2 cellular contexts compared by ENCODE assay signal in the genomic region with DNA sequence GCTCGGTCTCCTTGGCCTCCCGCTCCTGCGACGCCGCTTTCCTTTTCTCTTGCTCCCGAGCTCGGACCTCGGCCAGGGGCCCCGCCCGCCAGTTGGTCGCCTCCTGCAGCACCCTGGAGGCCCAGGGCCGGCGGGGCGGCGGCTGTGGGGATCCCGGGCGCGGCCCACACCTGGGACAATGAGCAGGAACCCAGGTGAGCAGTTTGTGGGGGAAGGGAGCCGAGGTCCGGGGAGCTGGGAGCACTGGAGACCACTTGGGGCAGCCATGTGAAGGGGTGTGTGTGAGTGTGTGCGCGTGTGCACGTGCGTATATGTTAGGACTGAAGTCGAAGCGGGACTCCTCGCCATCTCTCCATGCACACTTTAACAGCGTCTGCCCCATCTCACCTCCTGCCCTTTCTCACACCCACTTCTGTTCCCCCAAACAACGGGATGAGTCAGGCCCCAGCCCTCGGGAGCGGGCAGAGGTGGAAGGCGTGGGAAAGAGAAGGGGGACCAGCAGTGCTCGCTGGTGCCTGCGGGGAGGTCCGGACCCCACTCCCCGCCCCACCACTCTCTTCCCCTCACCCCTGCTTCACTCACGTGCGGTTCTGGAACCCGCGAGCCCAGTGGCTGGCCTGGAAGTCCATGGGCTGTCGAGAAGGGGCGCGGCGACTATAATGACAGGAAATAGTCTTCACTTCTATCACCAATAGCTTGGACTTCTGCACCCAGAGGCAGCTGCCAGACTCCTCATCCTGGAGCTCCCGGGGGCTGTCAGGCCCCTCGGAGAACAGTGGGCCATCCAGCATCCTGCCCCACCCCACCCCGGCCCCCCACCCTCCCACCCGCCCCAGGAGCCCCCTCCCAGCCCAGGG.
TF ChIP-seq lines count a peak whose summit lies in the region.

No MANE protein-coding gene starts in this region.

TF ChIP-seq in HepG2, 621 proteins besides CTCF, POLR2A, EP300 and RAD21 (continues in another document):
- TF ChIP-seq, protein P1, sequence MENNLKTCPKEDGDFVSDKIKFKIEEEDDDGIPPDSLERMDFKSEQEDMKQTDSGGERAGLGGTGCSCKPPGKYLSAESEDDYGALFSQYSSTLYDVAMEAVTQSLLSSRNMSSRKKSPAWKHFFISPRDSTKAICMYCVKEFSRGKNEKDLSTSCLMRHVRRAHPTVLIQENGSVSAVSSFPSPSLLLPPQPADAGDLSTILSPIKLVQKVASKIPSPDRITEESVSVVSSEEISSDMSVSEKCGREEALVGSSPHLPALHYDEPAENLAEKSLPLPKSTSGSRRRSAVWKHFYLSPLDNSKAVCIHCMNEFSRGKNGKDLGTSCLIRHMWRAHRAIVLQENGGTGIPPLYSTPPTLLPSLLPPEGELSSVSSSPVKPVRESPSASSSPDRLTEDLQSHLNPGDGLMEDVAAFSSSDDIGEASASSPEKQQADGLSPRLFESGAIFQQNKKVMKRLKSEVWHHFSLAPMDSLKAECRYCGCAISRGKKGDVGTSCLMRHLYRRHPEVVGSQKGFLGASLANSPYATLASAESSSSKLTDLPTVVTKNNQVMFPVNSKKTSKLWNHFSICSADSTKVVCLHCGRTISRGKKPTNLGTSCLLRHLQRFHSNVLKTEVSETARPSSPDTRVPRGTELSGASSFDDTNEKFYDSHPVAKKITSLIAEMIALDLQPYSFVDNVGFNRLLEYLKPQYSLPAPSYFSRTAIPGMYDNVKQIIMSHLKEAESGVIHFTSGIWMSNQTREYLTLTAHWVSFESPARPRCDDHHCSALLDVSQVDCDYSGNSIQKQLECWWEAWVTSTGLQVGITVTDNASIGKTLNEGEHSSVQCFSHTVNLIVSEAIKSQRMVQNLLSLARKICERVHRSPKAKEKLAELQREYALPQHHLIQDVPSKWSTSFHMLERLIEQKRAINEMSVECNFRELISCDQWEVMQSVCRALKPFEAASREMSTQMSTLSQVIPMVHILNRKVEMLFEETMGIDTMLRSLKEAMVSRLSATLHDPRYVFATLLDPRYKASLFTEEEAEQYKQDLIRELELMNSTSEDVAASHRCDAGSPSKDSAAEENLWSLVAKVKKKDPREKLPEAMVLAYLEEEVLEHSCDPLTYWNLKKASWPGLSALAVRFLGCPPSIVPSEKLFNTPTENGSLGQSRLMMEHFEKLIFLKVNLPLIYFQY (CRISPR knock-in tag; IDR thresholded peaks at IDR 0.05; ENCODE audit: borderline replicate concordance) = peak; percentile 67
- TF ChIP-seq ZNF709 (CRISPR knock-in tag; IDR thresholded peaks at IDR 0.05) (peak; percentile 89; the same call in 1 of the 2 replicates), JUN (CRISPR knock-in tag; IDR thresholded peaks at IDR 0.05) (0 out of 2 replicates have a peak, but pooled peaks have one; percentile 47), ZNF660 (CRISPR knock-in tag; IDR thresholded peaks at IDR 0.05; ENCODE audit: borderline replicate concordance, low read depth) (0 out of 2 replicates have a peak, but pooled peaks have one; percentile 40), ZNF547 (CRISPR knock-in tag; IDR thresholded peaks at IDR 0.05) (peak; percentile 93; the same call in 1 of the 2 replicates), SALL1 (CRISPR knock-in tag; IDR thresholded peaks at IDR 0.05) (peak; percentile 51), SNAI1 (CRISPR knock-in tag; IDR thresholded peaks at IDR 0.05; ENCODE audit: borderline replicate concordance) (peak; percentile 86), TBX3 (IDR thresholded peaks at IDR 0.05; ENCODE audit: borderline replicate concordance) (no peak), MXI1 (IDR thresholded peaks at IDR 0.05; ENCODE audit: borderline replicate concordance, low read depth, low read length) (0 out of 3 replicates have a peak, but pooled peaks have one; percentile 0), ERF (CRISPR knock-in tag; IDR thresholded peaks at IDR 0.05) (peak; percentile 73; the same call in 1 of the 2 replicates), SALL2 (CRISPR knock-in tag; IDR thresholded peaks at IDR 0.05) (peak; percentile 32; the same call in 1 of the 2 replicates), ZNF782 (CRISPR knock-in tag; IDR thresholded peaks at IDR 0.05; ENCODE audit: borderline replicate concordance) (peak; percentile 50; the same call in 1 of the 2 replicates), ZFP90 (CRISPR knock-in tag; IDR thresholded peaks at IDR 0.05; ENCODE audit: borderline replicate concordance) (peak; percentile 91; the same call in 1 of the 2 replicates), NKX3-1 (CRISPR knock-in tag; IDR thresholded peaks at IDR 0.05) (peak; percentile 80)
- TF ChIP-seq, protein P2, sequence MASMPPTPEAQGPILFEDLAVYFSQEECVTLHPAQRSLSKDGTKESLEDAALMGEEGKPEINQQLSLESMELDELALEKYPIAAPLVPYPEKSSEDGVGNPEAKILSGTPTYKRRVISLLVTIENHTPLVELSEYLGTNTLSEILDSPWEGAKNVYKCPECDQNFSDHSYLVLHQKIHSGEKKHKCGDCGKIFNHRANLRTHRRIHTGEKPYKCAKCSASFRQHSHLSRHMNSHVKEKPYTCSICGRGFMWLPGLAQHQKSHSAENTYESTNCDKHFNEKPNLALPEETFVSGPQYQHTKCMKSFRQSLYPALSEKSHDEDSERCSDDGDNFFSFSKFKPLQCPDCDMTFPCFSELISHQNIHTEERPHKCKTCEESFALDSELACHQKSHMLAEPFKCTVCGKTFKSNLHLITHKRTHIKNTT (CRISPR knock-in tag; IDR thresholded peaks at IDR 0.05) = no peak
- TF ChIP-seq, protein P3, sequence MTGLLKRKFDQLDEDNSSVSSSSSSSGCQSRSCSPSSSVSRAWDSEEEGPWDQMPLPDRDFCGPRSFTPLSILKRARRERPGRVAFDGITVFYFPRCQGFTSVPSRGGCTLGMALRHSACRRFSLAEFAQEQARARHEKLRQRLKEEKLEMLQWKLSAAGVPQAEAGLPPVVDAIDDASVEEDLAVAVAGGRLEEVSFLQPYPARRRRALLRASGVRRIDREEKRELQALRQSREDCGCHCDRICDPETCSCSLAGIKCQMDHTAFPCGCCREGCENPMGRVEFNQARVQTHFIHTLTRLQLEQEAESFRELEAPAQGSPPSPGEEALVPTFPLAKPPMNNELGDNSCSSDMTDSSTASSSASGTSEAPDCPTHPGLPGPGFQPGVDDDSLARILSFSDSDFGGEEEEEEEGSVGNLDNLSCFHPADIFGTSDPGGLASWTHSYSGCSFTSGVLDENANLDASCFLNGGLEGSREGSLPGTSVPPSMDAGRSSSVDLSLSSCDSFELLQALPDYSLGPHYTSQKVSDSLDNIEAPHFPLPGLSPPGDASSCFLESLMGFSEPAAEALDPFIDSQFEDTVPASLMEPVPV (CRISPR knock-in tag; IDR thresholded peaks at IDR 0.05) = 0 out of 2 replicates have a peak, but pooled peaks have one; percentile 78

TF ChIP-seq in HEK293T, 16 proteins besides CTCF, POLR2A, EP300 and RAD21:
- TF ChIP-seq ZNF384 (IDR thresholded peaks at IDR 0.05) (no peak), TARDBP (IDR thresholded peaks at IDR 0.05) (no peak), ELF4 (IDR thresholded peaks at IDR 0.05) (no peak), BHLHE40 (IDR thresholded peaks at IDR 0.05; ENCODE audit: borderline replicate concordance) (no peak), FOXK2 (IDR thresholded peaks at IDR 0.05) (no peak), CTBP1 (IDR thresholded peaks at IDR 0.05; ENCODE audit: borderline replicate concordance) (no peak), LEF1 (IDR thresholded peaks at IDR 0.05; ENCODE audit: borderline replicate concordance) (no peak), L3MBTL2 (conservative IDR thresholded peaks at IDR 0.05) (no peak), HDGF (IDR thresholded peaks at IDR 0.05; ENCODE audit: borderline replicate concordance) (no peak), FOXA1 (IDR thresholded peaks at IDR 0.05) (no peak), FOXM1 (IDR thresholded peaks at IDR 0.05; ENCODE audit: borderline replicate concordance) (no peak), SUZ12 (IDR thresholded peaks at IDR 0.05) (no peak), ARNT (IDR thresholded peaks at IDR 0.05) (no peak), NFRKB (IDR thresholded peaks at IDR 0.05) (no peak), SP1 (IDR thresholded peaks at IDR 0.05) (no peak)
- TF ChIP-seq, protein P4, sequence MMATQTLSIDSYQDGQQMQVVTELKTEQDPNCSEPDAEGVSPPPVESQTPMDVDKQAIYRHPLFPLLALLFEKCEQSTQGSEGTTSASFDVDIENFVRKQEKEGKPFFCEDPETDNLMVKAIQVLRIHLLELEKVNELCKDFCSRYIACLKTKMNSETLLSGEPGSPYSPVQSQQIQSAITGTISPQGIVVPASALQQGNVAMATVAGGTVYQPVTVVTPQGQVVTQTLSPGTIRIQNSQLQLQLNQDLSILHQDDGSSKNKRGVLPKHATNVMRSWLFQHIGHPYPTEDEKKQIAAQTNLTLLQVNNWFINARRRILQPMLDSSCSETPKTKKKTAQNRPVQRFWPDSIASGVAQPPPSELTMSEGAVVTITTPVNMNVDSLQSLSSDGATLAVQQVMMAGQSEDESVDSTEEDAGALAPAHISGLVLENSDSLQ (IDR thresholded peaks at IDR 0.05) = no peak
